1 cellular context compared by ENCODE assay signal in the genomic region with DNA sequence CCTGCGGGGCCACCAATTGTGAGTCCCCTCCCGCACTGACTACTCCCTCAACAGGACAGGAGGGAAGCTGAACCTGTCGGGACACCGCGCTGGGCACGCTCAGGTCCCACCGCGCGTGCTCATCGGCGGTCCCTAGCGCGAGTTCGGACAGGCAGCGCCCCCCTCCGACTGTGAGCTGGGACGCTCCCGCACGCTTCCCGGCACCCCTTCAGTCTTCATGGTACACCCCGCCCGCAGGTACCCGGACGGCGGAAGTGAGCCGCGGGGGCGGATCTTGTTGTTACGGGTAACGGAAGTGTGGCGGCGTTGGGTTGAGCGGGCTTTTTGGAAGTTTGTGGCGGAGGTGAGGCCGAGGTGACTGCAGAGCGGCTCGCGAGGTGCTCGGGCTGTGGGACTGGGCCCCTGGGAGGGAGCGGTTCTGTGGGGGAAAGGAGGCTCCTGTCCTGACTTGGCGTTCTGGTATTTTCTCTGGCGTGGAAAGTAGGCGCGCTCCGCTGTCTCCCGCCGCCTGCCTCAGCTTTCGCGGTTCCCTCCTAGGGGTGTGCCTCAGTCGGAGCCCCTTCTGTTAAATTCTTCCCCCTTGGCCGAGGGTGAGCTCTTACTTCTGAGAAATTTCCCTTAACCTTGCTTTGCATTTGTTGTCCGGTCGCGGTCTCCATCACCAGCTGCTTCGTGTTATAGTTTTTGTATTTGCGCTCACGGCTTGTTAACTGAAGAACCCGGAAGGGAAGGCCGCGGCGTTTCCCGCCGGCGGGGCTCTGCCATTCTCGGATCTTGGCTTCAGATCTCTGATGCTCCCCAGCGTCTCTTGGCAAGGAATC.
TF ChIP-seq lines count a peak whose summit lies in the region.

A gene (plus strand): TSS at position 289 of the 821 bp plus-strand sequence. CDS start 3,669 bp downstream, outside the sequence.

TF ChIP-seq in HepG2, 621 proteins besides CTCF, POLR2A, EP300 and RAD21 (continued from another document and continues in another):
- TF ChIP-seq, protein P1, sequence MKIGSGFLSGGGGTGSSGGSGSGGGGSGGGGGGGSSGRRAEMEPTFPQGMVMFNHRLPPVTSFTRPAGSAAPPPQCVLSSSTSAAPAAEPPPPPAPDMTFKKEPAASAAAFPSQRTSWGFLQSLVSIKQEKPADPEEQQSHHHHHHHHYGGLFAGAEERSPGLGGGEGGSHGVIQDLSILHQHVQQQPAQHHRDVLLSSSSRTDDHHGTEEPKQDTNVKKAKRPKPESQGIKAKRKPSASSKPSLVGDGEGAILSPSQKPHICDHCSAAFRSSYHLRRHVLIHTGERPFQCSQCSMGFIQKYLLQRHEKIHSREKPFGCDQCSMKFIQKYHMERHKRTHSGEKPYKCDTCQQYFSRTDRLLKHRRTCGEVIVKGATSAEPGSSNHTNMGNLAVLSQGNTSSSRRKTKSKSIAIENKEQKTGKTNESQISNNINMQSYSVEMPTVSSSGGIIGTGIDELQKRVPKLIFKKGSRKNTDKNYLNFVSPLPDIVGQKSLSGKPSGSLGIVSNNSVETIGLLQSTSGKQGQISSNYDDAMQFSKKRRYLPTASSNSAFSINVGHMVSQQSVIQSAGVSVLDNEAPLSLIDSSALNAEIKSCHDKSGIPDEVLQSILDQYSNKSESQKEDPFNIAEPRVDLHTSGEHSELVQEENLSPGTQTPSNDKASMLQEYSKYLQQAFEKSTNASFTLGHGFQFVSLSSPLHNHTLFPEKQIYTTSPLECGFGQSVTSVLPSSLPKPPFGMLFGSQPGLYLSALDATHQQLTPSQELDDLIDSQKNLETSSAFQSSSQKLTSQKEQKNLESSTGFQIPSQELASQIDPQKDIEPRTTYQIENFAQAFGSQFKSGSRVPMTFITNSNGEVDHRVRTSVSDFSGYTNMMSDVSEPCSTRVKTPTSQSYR (CRISPR knock-in tag; IDR thresholded peaks at IDR 0.05; ENCODE audit: borderline replicate concordance) = no peak
- TF ChIP-seq, protein P2, sequence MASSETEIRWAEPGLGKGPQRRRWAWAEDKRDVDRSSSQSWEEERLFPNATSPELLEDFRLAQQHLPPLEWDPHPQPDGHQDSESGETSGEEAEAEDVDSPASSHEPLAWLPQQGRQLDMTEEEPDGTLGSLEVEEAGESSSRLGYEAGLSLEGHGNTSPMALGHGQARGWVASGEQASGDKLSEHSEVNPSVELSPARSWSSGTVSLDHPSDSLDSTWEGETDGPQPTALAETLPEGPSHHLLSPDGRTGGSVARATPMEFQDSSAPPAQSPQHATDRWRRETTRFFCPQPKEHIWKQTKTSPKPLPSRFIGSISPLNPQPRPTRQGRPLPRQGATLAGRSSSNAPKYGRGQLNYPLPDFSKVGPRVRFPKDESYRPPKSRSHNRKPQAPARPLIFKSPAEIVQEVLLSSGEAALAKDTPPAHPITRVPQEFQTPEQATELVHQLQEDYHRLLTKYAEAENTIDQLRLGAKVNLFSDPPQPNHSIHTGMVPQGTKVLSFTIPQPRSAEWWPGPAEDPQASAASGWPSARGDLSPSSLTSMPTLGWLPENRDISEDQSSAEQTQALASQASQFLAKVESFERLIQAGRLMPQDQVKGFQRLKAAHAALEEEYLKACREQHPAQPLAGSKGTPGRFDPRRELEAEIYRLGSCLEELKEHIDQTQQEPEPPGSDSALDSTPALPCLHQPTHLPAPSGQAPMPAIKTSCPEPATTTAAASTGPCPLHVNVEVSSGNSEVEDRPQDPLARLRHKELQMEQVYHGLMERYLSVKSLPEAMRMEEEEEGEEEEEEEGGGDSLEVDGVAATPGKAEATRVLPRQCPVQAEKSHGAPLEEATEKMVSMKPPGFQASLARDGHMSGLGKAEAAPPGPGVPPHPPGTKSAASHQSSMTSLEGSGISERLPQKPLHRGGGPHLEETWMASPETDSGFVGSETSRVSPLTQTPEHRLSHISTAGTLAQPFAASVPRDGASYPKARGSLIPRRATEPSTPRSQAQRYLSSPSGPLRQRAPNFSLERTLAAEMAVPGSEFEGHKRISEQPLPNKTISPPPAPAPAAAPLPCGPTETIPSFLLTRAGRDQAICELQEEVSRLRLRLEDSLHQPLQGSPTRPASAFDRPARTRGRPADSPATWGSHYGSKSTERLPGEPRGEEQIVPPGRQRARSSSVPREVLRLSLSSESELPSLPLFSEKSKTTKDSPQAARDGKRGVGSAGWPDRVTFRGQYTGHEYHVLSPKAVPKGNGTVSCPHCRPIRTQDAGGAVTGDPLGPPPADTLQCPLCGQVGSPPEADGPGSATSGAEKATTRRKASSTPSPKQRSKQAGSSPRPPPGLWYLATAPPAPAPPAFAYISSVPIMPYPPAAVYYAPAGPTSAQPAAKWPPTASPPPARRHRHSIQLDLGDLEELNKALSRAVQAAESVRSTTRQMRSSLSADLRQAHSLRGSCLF (CRISPR knock-in tag; IDR thresholded peaks at IDR 0.05; ENCODE audit: borderline replicate concordance) = no peak; the same call in 1 of the 2 replicates
- TF ChIP-seq, protein P3, sequence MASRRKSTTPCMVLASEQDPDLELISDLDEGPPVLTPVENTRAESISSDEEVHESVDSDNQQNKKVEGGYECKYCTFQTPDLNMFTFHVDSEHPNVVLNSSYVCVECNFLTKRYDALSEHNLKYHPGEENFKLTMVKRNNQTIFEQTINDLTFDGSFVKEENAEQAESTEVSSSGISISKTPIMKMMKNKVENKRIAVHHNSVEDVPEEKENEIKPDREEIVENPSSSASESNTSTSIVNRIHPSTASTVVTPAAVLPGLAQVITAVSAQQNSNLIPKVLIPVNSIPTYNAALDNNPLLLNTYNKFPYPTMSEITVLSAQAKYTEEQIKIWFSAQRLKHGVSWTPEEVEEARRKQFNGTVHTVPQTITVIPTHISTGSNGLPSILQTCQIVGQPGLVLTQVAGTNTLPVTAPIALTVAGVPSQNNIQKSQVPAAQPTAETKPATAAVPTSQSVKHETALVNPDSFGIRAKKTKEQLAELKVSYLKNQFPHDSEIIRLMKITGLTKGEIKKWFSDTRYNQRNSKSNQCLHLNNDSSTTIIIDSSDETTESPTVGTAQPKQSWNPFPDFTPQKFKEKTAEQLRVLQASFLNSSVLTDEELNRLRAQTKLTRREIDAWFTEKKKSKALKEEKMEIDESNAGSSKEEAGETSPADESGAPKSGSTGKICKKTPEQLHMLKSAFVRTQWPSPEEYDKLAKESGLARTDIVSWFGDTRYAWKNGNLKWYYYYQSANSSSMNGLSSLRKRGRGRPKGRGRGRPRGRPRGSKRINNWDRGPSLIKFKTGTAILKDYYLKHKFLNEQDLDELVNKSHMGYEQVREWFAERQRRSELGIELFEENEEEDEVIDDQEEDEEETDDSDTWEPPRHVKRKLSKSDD (CRISPR knock-in tag; IDR thresholded peaks at IDR 0.05; ENCODE audit: low read depth) = no peak
- TF ChIP-seq, protein P4, sequence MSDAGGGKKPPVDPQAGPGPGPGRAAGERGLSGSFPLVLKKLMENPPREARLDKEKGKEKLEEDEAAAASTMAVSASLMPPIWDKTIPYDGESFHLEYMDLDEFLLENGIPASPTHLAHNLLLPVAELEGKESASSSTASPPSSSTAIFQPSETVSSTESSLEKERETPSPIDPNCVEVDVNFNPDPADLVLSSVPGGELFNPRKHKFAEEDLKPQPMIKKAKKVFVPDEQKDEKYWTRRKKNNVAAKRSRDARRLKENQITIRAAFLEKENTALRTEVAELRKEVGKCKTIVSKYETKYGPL (CRISPR knock-in tag; IDR thresholded peaks at IDR 0.05) = no peak
- 0 out of 2 replicates have a peak, but pooled peaks have one; percentile 68 for TF ChIP-seq ZNF766 (CRISPR knock-in tag; IDR thresholded peaks at IDR 0.05; ENCODE audit: borderline replicate concordance)
- TF ChIP-seq ELF4 (CRISPR knock-in tag; IDR thresholded peaks at IDR 0.05; ENCODE audit: borderline replicate concordance) = peak; percentile 82; the same call in 1 of the 2 replicates
- peak; percentile 88 for TF ChIP-seq SALL1 (CRISPR knock-in tag; IDR thresholded peaks at IDR 0.05)
- TF ChIP-seq ZMYM2 (CRISPR knock-in tag; IDR thresholded peaks at IDR 0.05) = no peak
- TF ChIP-seq ZFP62 (CRISPR knock-in tag; IDR thresholded peaks at IDR 0.05) = no peak
- TF ChIP-seq ZSCAN9 (CRISPR knock-in tag; IDR thresholded peaks at IDR 0.05; ENCODE audit: borderline replicate concordance) = peak; percentile 13; the same call in 1 of the 2 replicates
- no peak for TF ChIP-seq ZNF720 (CRISPR knock-in tag; IDR thresholded peaks at IDR 0.05)
- no peak for TF ChIP-seq FOXP1 (IDR thresholded peaks at IDR 0.05)
- TF ChIP-seq FOXP1 (CRISPR knock-in tag; IDR thresholded peaks at IDR 0.05) = no peak
- no peak for TF ChIP-seq ZNF790 (CRISPR knock-in tag; IDR thresholded peaks at IDR 0.05; ENCODE audit: borderline replicate concordance)
- TF ChIP-seq SETDB1 (CRISPR knock-in tag; IDR thresholded peaks at IDR 0.05; ENCODE audit: borderline replicate concordance) = no peak
- peak; percentile 81 for TF ChIP-seq RBFOX2 (IDR thresholded peaks at IDR 0.05; ENCODE audit: low read depth, low read length)
- TF ChIP-seq U2AF1 (optimal IDR thresholded peaks at IDR 0.05; ENCODE audit: low read depth, low read length) = no peak
- TF ChIP-seq, protein P5, sequence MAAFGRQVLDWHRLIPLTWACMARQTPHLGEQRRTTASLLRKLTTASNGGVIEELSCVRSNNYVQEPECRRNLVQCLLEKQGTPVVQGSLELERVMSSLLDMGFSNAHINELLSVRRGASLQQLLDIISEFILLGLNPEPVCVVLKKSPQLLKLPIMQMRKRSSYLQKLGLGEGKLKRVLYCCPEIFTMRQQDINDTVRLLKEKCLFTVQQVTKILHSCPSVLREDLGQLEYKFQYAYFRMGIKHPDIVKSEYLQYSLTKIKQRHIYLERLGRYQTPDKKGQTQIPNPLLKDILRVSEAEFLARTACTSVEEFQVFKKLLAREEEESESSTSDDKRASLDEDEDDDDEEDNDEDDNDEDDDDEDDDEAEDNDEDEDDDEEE (CRISPR knock-in tag; IDR thresholded peaks at IDR 0.05) = peak; percentile 23; the same call in 1 of the 2 replicates
- 0 out of 2 replicates have a peak, but pooled peaks have one; percentile 1 for TF ChIP-seq CEBPG (CRISPR knock-in tag; IDR thresholded peaks at IDR 0.05)
- TF ChIP-seq, protein P6, sequence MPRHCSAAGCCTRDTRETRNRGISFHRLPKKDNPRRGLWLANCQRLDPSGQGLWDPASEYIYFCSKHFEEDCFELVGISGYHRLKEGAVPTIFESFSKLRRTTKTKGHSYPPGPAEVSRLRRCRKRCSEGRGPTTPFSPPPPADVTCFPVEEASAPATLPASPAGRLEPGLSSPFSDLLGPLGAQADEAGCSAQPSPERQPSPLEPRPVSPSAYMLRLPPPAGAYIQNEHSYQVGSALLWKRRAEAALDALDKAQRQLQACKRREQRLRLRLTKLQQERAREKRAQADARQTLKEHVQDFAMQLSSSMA (CRISPR knock-in tag; IDR thresholded peaks at IDR 0.05) = peak; percentile 97
- TF ChIP-seq NCOA2 (CRISPR knock-in tag; IDR thresholded peaks at IDR 0.05) = 0 out of 2 replicates have a peak, but pooled peaks have one; percentile 10
- 0 out of 2 replicates have a peak, but pooled peaks have one; percentile 22 for TF ChIP-seq ZSCAN12 (CRISPR knock-in tag; IDR thresholded peaks at IDR 0.05)
- TF ChIP-seq ONECUT2 (CRISPR knock-in tag; IDR thresholded peaks at IDR 0.05) = no peak
- TF ChIP-seq, protein P7, sequence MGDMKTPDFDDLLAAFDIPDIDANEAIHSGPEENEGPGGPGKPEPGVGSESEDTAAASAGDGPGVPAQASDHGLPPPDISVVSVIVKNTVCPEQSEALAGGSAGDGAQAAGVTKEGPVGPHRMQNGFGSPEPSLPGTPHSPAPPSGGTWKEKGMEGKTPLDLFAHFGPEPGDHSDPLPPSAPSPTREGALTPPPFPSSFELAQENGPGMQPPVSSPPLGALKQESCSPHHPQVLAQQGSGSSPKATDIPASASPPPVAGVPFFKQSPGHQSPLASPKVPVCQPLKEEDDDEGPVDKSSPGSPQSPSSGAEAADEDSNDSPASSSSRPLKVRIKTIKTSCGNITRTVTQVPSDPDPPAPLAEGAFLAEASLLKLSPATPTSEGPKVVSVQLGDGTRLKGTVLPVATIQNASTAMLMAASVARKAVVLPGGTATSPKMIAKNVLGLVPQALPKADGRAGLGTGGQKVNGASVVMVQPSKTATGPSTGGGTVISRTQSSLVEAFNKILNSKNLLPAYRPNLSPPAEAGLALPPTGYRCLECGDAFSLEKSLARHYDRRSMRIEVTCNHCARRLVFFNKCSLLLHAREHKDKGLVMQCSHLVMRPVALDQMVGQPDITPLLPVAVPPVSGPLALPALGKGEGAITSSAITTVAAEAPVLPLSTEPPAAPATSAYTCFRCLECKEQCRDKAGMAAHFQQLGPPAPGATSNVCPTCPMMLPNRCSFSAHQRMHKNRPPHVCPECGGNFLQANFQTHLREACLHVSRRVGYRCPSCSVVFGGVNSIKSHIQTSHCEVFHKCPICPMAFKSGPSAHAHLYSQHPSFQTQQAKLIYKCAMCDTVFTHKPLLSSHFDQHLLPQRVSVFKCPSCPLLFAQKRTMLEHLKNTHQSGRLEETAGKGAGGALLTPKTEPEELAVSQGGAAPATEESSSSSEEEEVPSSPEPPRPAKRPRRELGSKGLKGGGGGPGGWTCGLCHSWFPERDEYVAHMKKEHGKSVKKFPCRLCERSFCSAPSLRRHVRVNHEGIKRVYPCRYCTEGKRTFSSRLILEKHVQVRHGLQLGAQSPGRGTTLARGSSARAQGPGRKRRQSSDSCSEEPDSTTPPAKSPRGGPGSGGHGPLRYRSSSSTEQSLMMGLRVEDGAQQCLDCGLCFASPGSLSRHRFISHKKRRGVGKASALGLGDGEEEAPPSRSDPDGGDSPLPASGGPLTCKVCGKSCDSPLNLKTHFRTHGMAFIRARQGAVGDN (CRISPR knock-in tag; IDR thresholded peaks at IDR 0.05) = peak; percentile 98
- 0 out of 2 replicates have a peak, but pooled peaks have one; percentile 60 for TF ChIP-seq HNRNPL (IDR thresholded peaks at IDR 0.05; ENCODE audit: low read depth, low read length)
- TF ChIP-seq, protein P8, sequence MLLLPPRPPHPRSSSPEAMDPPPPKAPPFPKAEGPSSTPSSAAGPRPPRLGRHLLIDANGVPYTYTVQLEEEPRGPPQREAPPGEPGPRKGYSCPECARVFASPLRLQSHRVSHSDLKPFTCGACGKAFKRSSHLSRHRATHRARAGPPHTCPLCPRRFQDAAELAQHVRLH (CRISPR knock-in tag; IDR thresholded peaks at IDR 0.05; ENCODE audit: borderline replicate concordance, low read depth) = no peak; the same call in 1 of the 2 replicates
- no peak for TF ChIP-seq ZNF562 (CRISPR knock-in tag; IDR thresholded peaks at IDR 0.05; ENCODE audit: borderline replicate concordance)
- no peak for TF ChIP-seq ZNF616 (CRISPR knock-in tag; IDR thresholded peaks at IDR 0.05; ENCODE audit: low read depth)
- no peak for TF ChIP-seq GTF3A (CRISPR knock-in tag; conservative IDR thresholded peaks at IDR 0.05)
- TF ChIP-seq, protein P9, sequence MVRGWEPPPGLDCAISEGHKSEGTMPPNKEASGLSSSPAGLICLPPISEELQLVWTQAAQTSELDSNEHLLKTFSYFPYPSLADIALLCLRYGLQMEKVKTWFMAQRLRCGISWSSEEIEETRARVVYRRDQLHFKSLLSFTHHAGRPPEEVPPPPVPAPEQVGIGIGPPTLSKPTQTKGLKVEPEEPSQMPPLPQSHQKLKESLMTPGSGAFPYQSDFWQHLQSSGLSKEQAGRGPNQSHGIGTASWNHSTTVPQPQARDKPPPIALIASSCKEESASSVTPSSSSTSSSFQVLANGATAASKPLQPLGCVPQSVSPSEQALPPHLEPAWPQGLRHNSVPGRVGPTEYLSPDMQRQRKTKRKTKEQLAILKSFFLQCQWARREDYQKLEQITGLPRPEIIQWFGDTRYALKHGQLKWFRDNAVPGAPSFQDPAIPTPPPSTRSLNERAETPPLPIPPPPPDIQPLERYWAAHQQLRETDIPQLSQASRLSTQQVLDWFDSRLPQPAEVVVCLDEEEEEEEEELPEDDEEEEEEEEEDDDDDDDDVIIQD (CRISPR knock-in tag; IDR thresholded peaks at IDR 0.05; ENCODE audit: low read depth) = peak; percentile 18
- no peak for TF ChIP-seq IKZF1 (IDR thresholded peaks at IDR 0.05)
